In the genomic region with DNA sequence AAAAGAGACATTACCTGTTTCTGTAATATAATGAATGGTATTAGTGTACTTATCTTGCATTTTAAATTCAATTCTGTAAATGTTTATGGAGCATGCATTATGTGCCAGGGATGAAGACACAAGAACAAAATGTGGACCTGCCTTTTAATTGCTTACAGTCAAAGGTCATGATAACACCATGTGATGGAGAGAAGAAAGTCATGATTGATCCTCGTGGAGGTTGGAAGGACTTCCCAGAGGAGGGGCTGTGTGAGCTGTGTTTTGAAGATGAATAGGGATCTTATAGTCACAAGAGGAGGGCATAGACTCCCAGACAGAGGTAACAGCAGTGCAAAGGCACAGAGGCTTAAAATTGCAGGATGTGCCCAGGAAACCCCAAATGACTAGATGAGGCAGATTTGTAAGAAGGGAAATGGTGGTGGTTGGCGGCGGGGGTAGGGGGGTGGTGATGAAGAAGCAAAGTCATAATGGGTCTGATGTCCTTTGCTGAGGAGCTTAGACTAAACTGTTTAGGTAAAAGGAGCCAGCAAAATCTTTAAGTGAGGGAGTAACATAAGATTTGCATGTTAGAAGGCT, we compare ENCODE assay signal across 8 cellular contexts.
DNase-seq lines count a peak whose midpoint lies in the region; ATAC-seq and TF ChIP-seq lines count a peak whose summit lies in the region.

No MANE protein-coding gene starts in this region.

- H3K4me1 ChIP-seq in BLaER1 treated with 17β-estradiol and CSF1 and Interleukin-3, amounts not matched to agents 10 nM and 100 nM = peaks cover 86 to 97% (median 89%) of the 10 kb centered on the region in 10 experiments

- H3K9me3 Mint-ChIP-seq in T-cell (no peaks in the 10 kb centered on the region), osteocyte (ENCODE audit: unreplicated experiment) (no peaks in the 10 kb centered on the region)

- WGBS in adipose tissue, 3 donors = 41 to 69% (median 55%) methylated on average over 3 of the region's 3 CpGs

- H3K9ac ChIP-seq in BLaER1 treated with 17β-estradiol and CSF1 and Interleukin-3, amounts not matched to agents 10 nM and 100 nM = peak overlapping the region; percentile 73 to 93 (median 85); a peak in 21 of 22 replicates

- TF ChIP-seq CTCF in osteocyte (IDR thresholded peaks at IDR 0.05) = no peak

- peak overlapping the region; percentile 78 to 89 (median 84) for H3K4me3 Mint-ChIP-seq in T-cell
- peak overlapping the region; percentile 67 for H3K4me3 Mint-ChIP-seq in osteocyte (ENCODE audit: unreplicated experiment)

- no peaks in the 10 kb centered on the region for H4K20me1 ChIP-seq in BLaER1 treated with 17β-estradiol and CSF1 and Interleukin-3, amounts not matched to agents 10 nM and 100 nM

- H3K27me3 ChIP-seq in BLaER1 treated with 17β-estradiol and CSF1 and Interleukin-3, amounts not matched to agents 10 nM and 100 nM = no peaks in the 10 kb centered on the region

- H3K4me3 ChIP-seq in BLaER1 treated with 17β-estradiol and CSF1 and Interleukin-3, amounts not matched to agents 10 nM and 100 nM = peak overlapping the region in 9 of 10 experiments; percentile 25 to 62 (median 47); a peak in 13 of 20 replicates

- no peaks in the 10 kb centered on the region for H3K9me3 ChIP-seq in BLaER1 treated with 17β-estradiol and CSF1 and Interleukin-3, amounts not matched to agents 10 nM and 100 nM (replicated peaks in 1 of 11)

- peak overlapping the region; percentile 74 to 100 (median 100); a peak in 21 of 22 replicates for H3K27ac ChIP-seq in BLaER1 treated with 17β-estradiol and CSF1 and Interleukin-3, amounts not matched to agents 10 nM and 100 nM
- H3K27ac ChIP-seq in adipose tissue (ENCODE audit: low read depth, low read length) = peak overlapping the region; percentile 15

- H3K36me3 ChIP-seq in BLaER1 treated with 17β-estradiol and CSF1 and Interleukin-3, amounts not matched to agents 10 nM and 100 nM = 0 out of 22 replicates have a peak, but pooled peaks cover 0 to 4% (median 0%) of the 10 kb centered on the region in 11 experiments

- POLR2A ChIA-PET in T-cell (lab: Charles Lee) = interaction anchor here (0.5 to 1.0 kb wide), 2 partner anchors 47 to 127 kb away, joined by 3 to 6 read pairs; no protein-coding TSS in a partner anchor

- peak overlapping the region; percentile 96 for H3K27ac Mint-ChIP-seq in T-cell
- peak overlapping the region; percentile 92 for H3K27ac Mint-ChIP-seq in osteocyte (ENCODE audit: unreplicated experiment)

- H3K36me3 Mint-ChIP-seq in T-cell (peaks cover 21% of the 10 kb centered on the region), osteocyte (ENCODE audit: unreplicated experiment) (no peaks in the 10 kb centered on the region)

- CTCF ChIA-PET in T-cell (lab: Charles Lee) = interaction anchor here in 1 of 2 donors (0.6 kb wide), 1 partner anchor 223 kb away, joined by 4 read pairs; a partner anchor contains a TSS

- H3K4me2 ChIP-seq in BLaER1 treated with 17β-estradiol and CSF1 and Interleukin-3, amounts not matched to agents 10 nM and 100 nM = peak overlapping the region; percentile 84 to 95 (median 91)

- DNase-seq in T-cell = peak in 32 of 34 experiments; percentile 47 to 73 (median 62)
- no peak for DNase-seq in osteocyte (ENCODE audit: extremely low spot score, unreplicated experiment)
- DNase-seq in OCI-M1 (lab: John Stamatoyannopoulos, UW) = no peak
- DNase-seq in GM19238 (ENCODE audit: insufficient read length, low spot score) = no peak
- DNase-seq in anterior cingulate cortex (lab: John Stamatoyannopoulos, UW) = no peak

- ATAC-seq in T-cell (replicated peaks in 1 of 4) (peak in 3 of 4 experiments; percentile 11 to 30 (median 25)), HG02642 (IDR thresholded peaks at IDR 0.05; ENCODE audit: poor library complexity, unreplicated experiment) (no peak)

- peaks cover 92 to 97% (median 95%) of the 10 kb centered on the region in 3 donors for H3K4me1 Mint-ChIP-seq in T-cell
- peaks cover 64% of the 10 kb centered on the region for H3K4me1 Mint-ChIP-seq in osteocyte (ENCODE audit: unreplicated experiment)

- no peaks in the 10 kb centered on the region for H3K27me3 Mint-ChIP-seq in T-cell
- no peaks in the 10 kb centered on the region for H3K27me3 Mint-ChIP-seq in osteocyte (ENCODE audit: unreplicated experiment)

Comparison
In these comparisons a context has a peak if more than half of its experiments do, and no peak if none do; other contexts are left out.
1. DNase-seq: peak in T-cell (32 of 34); none in osteocyte (single experiment), OCI-M1 (single experiment), GM19238 (single experiment) and anterior cingulate cortex (0 of 58).